ENCODE assay signal across 17 cellular contexts in genomic region chr1:206445116-206445515, GRCh38. TPM values are rescaled to one million over a fixed set of nuclear protein-coding genes. Genes with fewer than 3 reads are reported as not detected.
DNase-seq lines count a peak whose midpoint lies in the region; ATAC-seq and TF ChIP-seq lines count a peak whose summit lies in the region.
"Had no signal": no experiment of that assay in that cellular context is flagged by ENCODE, and none has a peak within 500 bp of the region (broad histone marks: within the 10 kb centered on the region; RNA-seq: fewer than 3 reads in every experiment).

No MANE protein-coding gene starts in this region.

- H3K27me3 ChIP-seq in ascending aorta: no peaks in the 10 kb centered on the region
- H3K27me3 ChIP-seq in heart right ventricle: no peaks in the 10 kb centered on the region
- H3K27me3 ChIP-seq in psoas muscle (ENCODE audit: insufficient read depth in 3 of 3, low read length in 2 of 3): no peaks in the 10 kb centered on the region
- H3K27me3 ChIP-seq: sigmoid colon had no signal

- no peak for TF ChIP-seq CTCF in AG10803 (conservative IDR thresholded peaks at IDR 0.05; ENCODE audit: low read length)
- TF ChIP-seq CTCF in ascending aorta (IDR thresholded peaks at IDR 0.05): no peak
- no peak for TF ChIP-seq CTCF in heart right ventricle (IDR thresholded peaks at IDR 0.05)
- TF ChIP-seq CTCF in psoas muscle (IDR thresholded peaks at IDR 0.05): no peak

- H3K4me3 ChIP-seq in AG10803 (ENCODE audit: low read length): no peak overlapping the region
- no peak overlapping the region for H3K4me3 ChIP-seq in ascending aorta
- H3K4me3 ChIP-seq in heart right ventricle: no peak overlapping the region
- H3K4me3 ChIP-seq in psoas muscle: no peak overlapping the region
- H3K4me3 ChIP-seq: sigmoid colon had no signal

- H3K36me3 ChIP-seq in ascending aorta: peaks cover 36 to 52% of the 10 kb centered on the region in 2 donors
- H3K36me3 ChIP-seq in heart right ventricle: peaks cover 0 to 100% (median 7%) of the 10 kb centered on the region in 9 donors
- peaks cover 0 to 12% of the 10 kb centered on the region in 2 donors for H3K36me3 ChIP-seq in psoas muscle (ENCODE audit: insufficient read depth in 1 of 2, low read depth in 1 of 2)

- peak overlapping the region; percentile 60 to 61 for H3K27ac ChIP-seq in ascending aorta
- peak overlapping the region in 5 of 10 donors; percentile 15 to 58 (median 23) for H3K27ac ChIP-seq in heart right ventricle
- H3K27ac ChIP-seq in psoas muscle: peak overlapping the region; percentile 46

- DNase-seq in AG10803 (ENCODE audit: low read depth) (peak; percentile 45), ascending aorta (ENCODE audit: low spot score in 2 of 2) (peak in 1 of 2 donors; percentile 83), heart right ventricle (peak; percentile 33 to 53), psoas muscle (peak; percentile 70 to 80), NCI-H524 treated with DMSO at 0.1 percent for 48 hours (lab: John Stamatoyannopoulos, UW) (no peak), DMS153 (lab: John Stamatoyannopoulos, UW) (no peak)
- DNase-seq: activated naive CD4-positive, alpha-beta T cell; effector CD8-positive, alpha-beta T cell; mesendoderm; NCI-H2107; NCI-H774; sigmoid colon; stimulated activated CD4-positive, alpha-beta T cell treated with anti-CD3 and anti-CD28 coated beads, Interleukin-4, amount 100 ng/mL, for 4 hours; T-helper 1 cell had no signal

- intact Hi-C loops in ascending aorta (cut with DNase I): no loop called here
- intact Hi-C loops in heart right ventricle (cut with DNase I): no loop called here
- intact Hi-C loops in psoas muscle (cut with DNase I): no loop called here

- ATAC-seq in heart right ventricle (peak; percentile 64 to 87 (median 83)), psoas muscle (peak; percentile 89 to 98 (median 94)), GM21528 (IDR thresholded peaks at IDR 0.05; ENCODE audit: low FRiP score, unreplicated experiment) (no peak), GM18873 (IDR thresholded peaks at IDR 0.05; ENCODE audit: low FRiP score, unreplicated experiment) (no peak)
- ATAC-seq: WTC11 had no signal

- WGBS in heart right ventricle, 2 donors: 22 to 49% methylated on average over 4 of the region's 4 CpGs
- WGBS in psoas muscle, 3 donors: 4 to 14% (median 10%) methylated on average over 4 of the region's 4 CpGs

- H3K9me3 ChIP-seq in ascending aorta (no peaks in the 10 kb centered on the region), heart right ventricle (no peaks in the 10 kb centered on the region), psoas muscle (no peaks in the 10 kb centered on the region)
- H3K9me3 ChIP-seq: sigmoid colon had no signal

- H3K4me1 ChIP-seq in ascending aorta (peaks cover 3 to 9% of the 10 kb centered on the region in 2 donors), heart right ventricle (peaks cover 4 to 25% (median 19%) of the 10 kb centered on the region in 9 donors), psoas muscle (peaks cover 11% of the 10 kb centered on the region)

RNA-seq across cellular contexts. Expression of gene IKBKE, which starts 25.2 kb away (rescaled TPM):
- 6.3 TPM for total RNA-seq in ascending aorta
- 1 to 10 TPM in 3 of 10 donors, under 1 TPM in 7; 0.49 to 5.4 (median 0.79) TPM for total RNA-seq in heart right ventricle
- polyA plus RNA-seq in heart right ventricle: under 1 TPM; 0.29 to 0.87 TPM
- under 1 TPM; 0.44 to 0.89 (median 0.58) TPM for total RNA-seq in psoas muscle
- under 1 TPM; 0.14 to 0.32 (median 0.27) TPM for polyA plus RNA-seq in psoas muscle

Comparison
In these comparisons a context has a peak if more than half of its experiments do, and no peak if none do; other contexts are left out.
1. DNase-seq: peak in AG10803 (single experiment), heart right ventricle (2 of 2) and psoas muscle (2 of 2); none in NCI-H524 treated with DMSO at 0.1 percent for 48 hours (single experiment) and DMS153 (single experiment).
2. ATAC-seq: peak in heart right ventricle (8 of 8) and psoas muscle (4 of 4); none in GM21528 (single experiment) and GM18873 (single experiment).